In the genomic region with DNA sequence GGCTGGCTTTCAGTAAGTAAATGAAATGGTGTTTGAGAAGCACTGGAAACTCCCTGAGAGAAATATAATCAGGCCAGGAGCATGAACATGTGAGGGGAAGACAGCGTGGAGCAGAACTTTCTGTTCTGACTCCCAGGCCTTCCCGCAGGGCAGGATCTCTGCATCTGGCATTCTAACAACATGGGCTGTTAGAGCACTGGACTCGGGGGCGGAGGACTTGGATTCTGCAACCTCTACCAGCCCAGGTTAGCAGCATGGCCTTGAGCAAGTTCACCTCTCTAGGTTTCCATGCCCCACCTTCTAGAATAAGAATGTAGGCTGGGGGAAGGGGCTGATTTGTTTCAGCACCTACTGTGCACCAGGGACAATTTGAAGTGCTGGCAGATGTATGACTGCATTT, we compare ENCODE assay signal across 33 cellular contexts. TPM values are rescaled to one million over a fixed set of nuclear protein-coding genes. Genes with fewer than 3 reads are reported as not detected.
"Had no signal": no experiment of that assay in that cellular context is flagged by ENCODE, and none has a peak within 500 bp of the region (broad histone marks: within the 10 kb centered on the region; RNA-seq: fewer than 3 reads in every experiment).

No MANE protein-coding gene starts in this region.

- H3K27me3 ChIP-seq: adrenal gland, ascending aorta had no signal

- DNase-seq: activated B cell treated with CpG ODN at 0.5 μM for 24 hours; activated CD4-positive, alpha-beta memory T cell treated with anti-CD3 and anti-CD28 coated beads for 36 hours; activated CD4-positive, alpha-beta T cell treated with anti-CD3 and anti-CD28 coated beads for 4 hours; activated CD4-positive, alpha-beta T cell treated with anti-CD3 and anti-CD28 coated beads, Interleukin-2, amount 10 ng/mL, durations not matched to agents 24 days and 14 days; activated CD4-positive, alpha-beta T cell treated with anti-CD3 and anti-CD28 coated beads, Interleukin-2, amount 50 U/mL, for 1 hour; activated CD4-positive, alpha-beta T cell treated with anti-CD3 and anti-CD28 coated beads, Interleukin-2, amount 50 U/mL, for 4 hours; activated CD4-positive, CD25-positive, alpha-beta regulatory T cell treated with anti-CD3 and anti-CD28 coated beads, Interleukin-2, amount 50 U/mL, for 72 hours; activated CD8-positive, alpha-beta memory T cell treated with anti-CD3 and anti-CD28 coated beads, Interleukin-2, amount 50 U/mL, for 4 hours; activated CD8-positive, alpha-beta T cell treated with anti-CD3 and anti-CD28 coated beads for 36 hours; activated effector memory CD4-positive, alpha-beta T cell treated with anti-CD3 and anti-CD28 coated beads, Interleukin-2, amount 50 U/mL, for 16 hours; activated gamma-delta T cell treated with Interleukin-2 at 50 U/mL for 16 hours; activated naive CD4-positive, alpha-beta T cell; activated naive CD4-positive, alpha-beta T cell treated with anti-CD3 and anti-CD28 coated beads for 36 hours; activated naive CD4-positive, alpha-beta T cell treated with anti-CD3 and anti-CD28 coated beads, Interleukin-2, amount 50 U/mL, for 16 hours; activated naive CD8-positive, alpha-beta T cell treated with anti-CD3 and anti-CD28 coated beads for 36 hours; activated T-cell treated with anti-CD3 and anti-CD28 coated beads for 4 hours; activated T-cell treated with anti-CD3 and anti-CD28 coated beads, Interleukin-2, amount 50 U/mL, for 1 hour; activated T-cell treated with anti-CD3 and anti-CD28 coated beads, Interleukin-2, amount 50 U/mL, for 4 hours; activated T-cell treated with anti-CD3 and anti-CD28 coated beads, Interleukin-2, amount 50 U/mL, for 72 hours; amniotic stem cell; anterior cingulate cortex; central memory CD4-positive, alpha-beta T cell; T-helper 1 cell; T-helper 2 cell; T-helper 9 cell had no signal

- ATAC-seq: activated CD8-positive, alpha-beta T cell treated with anti-CD3 and anti-CD28 coated beads for 36 hours; activated naive CD4-positive, alpha-beta T cell treated with anti-CD3 and anti-CD28 coated beads, Interleukin-2, amount 50 U/mL, for 72 hours; activated T-cell treated with anti-CD3 and anti-CD28 coated beads, Interleukin-2, amount 50 U/mL, for 4 hours; activated T-cell treated with anti-CD3 and anti-CD28 coated beads, Interleukin-2, amount 50 U/mL, for 72 hours; activated T-helper 17 cell treated with anti-CD3 and anti-CD28 coated beads, Interleukin-2, amount 50 U/mL, for 72 hours had no signal

- H3K4me3 ChIP-seq: adrenal gland, ascending aorta had no signal

- H3K36me3 ChIP-seq: adrenal gland, ascending aorta had no signal

- H3K9me3 ChIP-seq: adrenal gland, ascending aorta had no signal

- H3K4me1 ChIP-seq: ascending aorta had no signal

- H3K27ac ChIP-seq: adrenal gland, ascending aorta, VCaP had no signal

RNA-seq across cellular contexts. Expression of gene BFSP2, which starts 12.5 kb away (rescaled TPM):
- total RNA-seq: activated CD4-positive, alpha-beta memory T cell treated with anti-CD3 and anti-CD28 coated beads for 36 hours; activated CD4-positive, alpha-beta T cell treated with anti-CD3 and anti-CD28 coated beads, Interleukin-2, amount 10 ng/mL, durations not matched to agents 24 days and 14 days; activated naive CD4-positive, alpha-beta T cell treated with anti-CD3 and anti-CD28 coated beads for 36 hours; activated naive CD4-positive, alpha-beta T cell treated with anti-CD3 and anti-CD28 coated beads, Interleukin-2, amount 50 U/mL, for 72 hours; activated naive CD8-positive, alpha-beta T cell treated with anti-CD3 and anti-CD28 coated beads for 36 hours; activated T-cell treated with anti-CD3 and anti-CD28 coated beads, Interleukin-2, amount 50 U/mL, for 4 hours; activated T-cell treated with anti-CD3 and anti-CD28 coated beads, Interleukin-2, amount 50 U/mL, for 72 hours; activated T-helper 1 cell treated with anti-CD3 and anti-CD28 coated beads, Interleukin-12 subunit alpha, Interleukin-12 subunit beta, Interleukin-2, Interleukin-4 antibody, amounts not matched to agents 30 ng/mL and 10 ng/mL and 1 ng/mL, durations not matched to agents 14 hours and 24 hours and 36 hours; adrenal gland; ascending aorta; cardiac septum; cerebellum had no signal
- polyA plus RNA-seq: adrenal gland had no signal
